ENCODE assay signal across 10 cellular contexts in the genomic region with DNA sequence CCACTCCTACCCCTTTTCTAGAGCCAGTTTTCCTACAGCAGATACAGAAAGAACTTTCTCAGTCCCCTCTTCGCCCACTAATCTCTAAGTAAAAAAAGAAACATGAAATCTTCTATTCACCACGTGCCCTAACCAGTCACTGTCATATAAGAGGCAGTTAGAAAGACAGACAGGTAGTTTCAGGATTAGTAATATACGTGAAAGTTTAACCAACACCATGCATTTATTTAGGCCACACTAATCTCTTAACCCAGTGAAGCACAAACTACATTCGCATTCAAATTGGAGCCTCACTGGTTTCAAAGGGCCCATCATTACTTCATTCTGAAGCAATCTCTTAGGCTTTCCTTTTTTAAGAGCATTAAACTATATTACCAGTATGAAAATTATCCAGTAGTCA. TPM values are rescaled to one million over a fixed set of nuclear protein-coding genes. Genes with fewer than 3 reads are reported as not detected.
DNase-seq lines count a peak whose midpoint lies in the region; ATAC-seq and TF ChIP-seq lines count a peak whose summit lies in the region.
"Had no signal": no experiment of that assay in that cellular context is flagged by ENCODE, and none has a peak within 500 bp of the region (broad histone marks: within the 10 kb centered on the region; RNA-seq: fewer than 3 reads in every experiment).

No MANE protein-coding gene starts in this region.

- H3K36me3 Mint-ChIP-seq in activated naive CD4-positive, alpha-beta T cell treated with anti-CD3 and anti-CD28 coated beads, Interleukin-2, amount 50 U/mL, for 72 hours, result peaks cover 20 to 27% of the 10 kb centered on the region in 2 donors

- TF ChIP-seq CTCF in tibial nerve (IDR thresholded peaks at IDR 0.05), result no peak

- H3K4me3 ChIP-seq in tibial nerve, result no peak overlapping the region

- peak; percentile 98 to 99 for ATAC-seq in activated naive CD4-positive, alpha-beta T cell treated with anti-CD3 and anti-CD28 coated beads, Interleukin-2, amount 50 U/mL, for 72 hours
- ATAC-seq in GM21786 (IDR thresholded peaks at IDR 0.05; ENCODE audit: unreplicated experiment) (peak; percentile 100), HG03378 (IDR thresholded peaks at IDR 0.05; ENCODE audit: unreplicated experiment) (peak; percentile 100)
- ATAC-seq in stimulated activated naive CD8-positive, alpha-beta T cell treated with anti-CD3 and anti-CD28 coated beads, Interleukin-15, Interleukin-2, amounts not matched to agents 100 U/mL and 50 U/mL, for 24 hours, result peak; percentile 98

- no peak overlapping the region for H3K27ac ChIP-seq in tibial nerve

- no peaks in the 10 kb centered on the region for H3K27me3 ChIP-seq in tibial nerve

- peaks cover 0 to 8% (median 0%) of the 10 kb centered on the region in 3 donors for H3K36me3 ChIP-seq in tibial nerve

- H3K9me3 ChIP-seq in tibial nerve, result no peaks in the 10 kb centered on the region

- WGBS in tibial nerve, 2 donors, result 92 to 93% methylated on average over 4 of the region's 4 CpGs

- H3K27ac Mint-ChIP-seq in activated naive CD4-positive, alpha-beta T cell treated with anti-CD3 and anti-CD28 coated beads, Interleukin-2, amount 50 U/mL, for 72 hours, result peak overlapping the region in 1 of 2 donors; percentile 2

- H3K9me3 Mint-ChIP-seq in activated naive CD4-positive, alpha-beta T cell treated with anti-CD3 and anti-CD28 coated beads, Interleukin-2, amount 50 U/mL, for 72 hours, result no peaks in the 10 kb centered on the region

- peaks cover 0 to 5% (median 0%) of the 10 kb centered on the region in 4 donors for H3K4me1 ChIP-seq in tibial nerve

- no peak for TF ChIP-seq POLR2A in tibial nerve (IDR thresholded peaks at IDR 0.05)

- DNase-seq in activated naive CD4-positive, alpha-beta T cell treated with anti-CD3 and anti-CD28 coated beads, Interleukin-2, amount 50 U/mL, for 72 hours (ENCODE audit: low spot score in 2 of 2), result no peak
- no peak for DNase-seq in activated naive CD4-positive, alpha-beta T cell treated with anti-CD3 and anti-CD28 coated beads, Interleukin-2, amount 50 U/mL, for 16 hours
- DNase-seq in stimulated activated naive CD8-positive, alpha-beta T cell treated with anti-CD3 and anti-CD28 coated beads, Interleukin-15, Interleukin-2, amounts not matched to agents 100 U/mL and 50 U/mL, for 24 hours, result no peak
- DNase-seq in tibial nerve (ENCODE audit: low spot score in 2 of 2) (no peak), mesenteric fat pad (ENCODE audit: low spot score) (no peak), NCI-H1105 (lab: John Stamatoyannopoulos, UW) (no peak)
- DNase-seq: activated CD4-positive, alpha-beta T cell treated with anti-CD3 and anti-CD28 coated beads for 1 hour; stimulated activated naive CD4-positive, alpha-beta T cell had no signal

- TF ChIP-seq EP300 in tibial nerve (IDR thresholded peaks at IDR 0.05), result no peak

RNA-seq across cellular contexts. Expression of gene GPATCH2, which starts 10.1 kb away (rescaled TPM):
- total RNA-seq in activated naive CD4-positive, alpha-beta T cell treated with anti-CD3 and anti-CD28 coated beads, Interleukin-2, amount 50 U/mL, for 72 hours, result 1 to 10 TPM; 7.5 to 8.0 TPM
- 10 to 100 TPM; 12.5 to 21.0 (median 18.9) TPM for total RNA-seq in tibial nerve
- total RNA-seq in mesenteric fat pad, result 14.5 TPM

RNA-seq across cellular contexts. Expression of gene SPATA17, which starts 10.3 kb away (rescaled TPM):
- total RNA-seq in activated naive CD4-positive, alpha-beta T cell treated with anti-CD3 and anti-CD28 coated beads, Interleukin-2, amount 50 U/mL, for 72 hours, result not detected
- total RNA-seq in tibial nerve (1 to 10 TPM in 1 of 4 donors, under 1 TPM in 3; 0.44 to 1.5 (median 0.91) TPM), mesenteric fat pad (not detected)
